8 cellular contexts compared by ENCODE assay signal in genomic region chr20:33992923-33993799, GRCh38.
A peak's percentile ranks its signal among the peaks of the same experiment; 100 is the strongest.
DNase-seq lines count a peak whose midpoint lies in the region; ATAC-seq and FAIRE-seq lines count a peak whose summit lies in the region.

No MANE protein-coding gene starts in this region.

- peak overlapping the region; percentile 99 for H3K9ac ChIP-seq in BLaER1

- no peaks in the 10 kb centered on the region for H3K9me3 ChIP-seq in BLaER1

- H3K36me3 ChIP-seq in BLaER1 = peaks cover 17% of the 10 kb centered on the region

- peaks cover 55% of the 10 kb centered on the region for H3K4me1 ChIP-seq in BLaER1

- FAIRE-seq in colon (lab: Jason Lieb, UNC) = peak; percentile 31

- no peaks in the 10 kb centered on the region for H3K27me3 ChIP-seq in BLaER1

- H3K27ac ChIP-seq in BLaER1 = peak overlapping the region; percentile 100

- ATAC-seq in GM19324 (IDR thresholded peaks at IDR 0.05; ENCODE audit: low FRiP score, unreplicated experiment) (peak; percentile 81), HG03460 (IDR thresholded peaks at IDR 0.05; ENCODE audit: unreplicated experiment) (peak; percentile 65)

- peak overlapping the region; percentile 88 for H3K4me3 ChIP-seq in BLaER1

- H4K20me1 ChIP-seq in BLaER1 = peaks cover 43% of the 10 kb centered on the region

- peak overlapping the region; percentile 99 for H3K4me2 ChIP-seq in BLaER1

- DNase-seq in NCI-H524 treated with DMSO at 0.1 percent for 48 hours (lab: John Stamatoyannopoulos, UW) (peak; percentile 99), kidney tubule cell (ENCODE audit: low spot score) (peak; percentile 99)
- peak; percentile 100 for DNase-seq in activated CD4-positive, alpha-beta T cell treated with anti-CD3 and anti-CD28 coated beads for 48 hours
- peak; percentile 98 to 99 for DNase-seq in stimulated activated CD4-positive, alpha-beta T cell treated with anti-CD3 and anti-CD28 coated beads, Interleukin-1b, Interleukin-23, amount 100 ng/mL, for 1 hour (ENCODE audit: low read depth in 2 of 2)

Comparison
In these comparisons a context has a peak if more than half of its experiments do, and no peak if none do; other contexts are left out.
1. Peak in every context shown above with its lines: DNase-seq, ATAC-seq, H3K4me3 ChIP-seq and H3K27ac ChIP-seq.